Comparison of ENCODE assay signal across 22 cellular contexts in genomic region chr20:33863440-33864323, GRCh38. TPM values are rescaled to one million over a fixed set of nuclear protein-coding genes. Genes with fewer than 3 reads are reported as not detected.
DNase-seq lines count a peak whose midpoint lies in the region; ATAC-seq, FAIRE-seq and TF ChIP-seq lines count a peak whose summit lies in the region.
"Had no signal": no experiment of that assay in that cellular context is flagged by ENCODE, and none has a peak within 500 bp of the region (broad histone marks: within the 10 kb centered on the region; RNA-seq: fewer than 3 reads in every experiment).

No MANE protein-coding gene starts in this region.

- H3K9me3 ChIP-seq in HepG2 (ENCODE audit: low read length), result no peaks in the 10 kb centered on the region
- no peaks in the 10 kb centered on the region for H3K9me3 ChIP-seq in right lobe of liver
- H3K9me3 ChIP-seq in iPS-15b (ENCODE audit: control insufficient read depth, insufficient read depth, low read length), result no peaks in the 10 kb centered on the region
- H3K9me3 ChIP-seq in gastrocnemius medialis, result no peaks in the 10 kb centered on the region
- H3K9me3 ChIP-seq: heart right ventricle, neutrophil, SJSA1 had no signal

- TF ChIP-seq CTCF in HepG2 (CRISPR knock-in tag; IDR thresholded peaks at IDR 0.05) (no peak), right lobe of liver (IDR thresholded peaks at IDR 0.05) (no peak), gastrocnemius medialis (IDR thresholded peaks at IDR 0.05 in 4 of 5, conservative IDR thresholded peaks at IDR 0.05 in 1 of 5) (no peak)

- no peak overlapping the region for H3K9ac ChIP-seq in HepG2 (ENCODE audit: insufficient read depth, low read depth, low read length)
- H3K9ac ChIP-seq in iPS-15b (ENCODE audit: low read depth, low read length), result no peak overlapping the region

- H3K27me3 ChIP-seq in HepG2 (ENCODE audit: control insufficient read depth in 1 of 2, insufficient read depth in 2 of 2, low read length in 2 of 2), result peaks cover 8 to 49% of the 10 kb centered on the region in 2 experiments
- H3K27me3 ChIP-seq in right lobe of liver, result no peaks in the 10 kb centered on the region
- H3K27me3 ChIP-seq in iPS-15b (ENCODE audit: control insufficient read depth, insufficient read depth, low read length), result no peaks in the 10 kb centered on the region
- no peaks in the 10 kb centered on the region for H3K27me3 ChIP-seq in gastrocnemius medialis
- H3K27me3 ChIP-seq: heart right ventricle, neutrophil, SJSA1 had no signal

- TF ChIP-seq POLR2A in HepG2 (IDR thresholded peaks at IDR 0.05; ENCODE audit: insufficient read depth in 1 of 2, low read depth in 2 of 2, low read length in 2 of 2) (no peak), right lobe of liver (IDR thresholded peaks at IDR 0.05) (no peak), gastrocnemius medialis (IDR thresholded peaks at IDR 0.05) (no peak)

- POLR2A ChIA-PET in HepG2 (lab: Yijun Ruan, JAX), result interaction anchor here (1.0 to 1.3 kb wide), 3 partner anchors 52 to 249 kb away, joined by 3 to 5 read pairs (median 4); partner anchors contain the start of genes CHMP4B and EIF2S2

- H3K36me3 ChIP-seq in HepG2 (replicated peaks in 1 of 2; ENCODE audit: control insufficient read depth in 1 of 2, insufficient read depth in 2 of 2, low read length in 2 of 2) (no peaks in the 10 kb centered on the region), right lobe of liver (no peaks in the 10 kb centered on the region), iPS-15b (ENCODE audit: control insufficient read depth, insufficient read depth, low read length) (no peaks in the 10 kb centered on the region), gastrocnemius medialis (no peaks in the 10 kb centered on the region)
- H3K36me3 ChIP-seq: neutrophil, SJSA1 had no signal

- peaks cover 33% of the 10 kb centered on the region for H3K4me1 ChIP-seq in HepG2 (ENCODE audit: insufficient read depth, low read length)
- H3K4me1 ChIP-seq in right lobe of liver, result no peaks in the 10 kb centered on the region
- H3K4me1 ChIP-seq in iPS-15b (ENCODE audit: control insufficient read depth, insufficient read depth, low read length), result no peaks in the 10 kb centered on the region
- H3K4me1 ChIP-seq in gastrocnemius medialis, result peaks cover 6 to 10% of the 10 kb centered on the region in 2 donors

- no peak for TF ChIP-seq RAD21 in HepG2 (CRISPR knock-in tag; IDR thresholded peaks at IDR 0.05)

- CTCF ChIA-PET in HepG2 (lab: Yijun Ruan, JAX; ENCODE audit: low intra/inter-chr PET ratio, low total read pairs), result interaction anchor here (0.9 to 2.3 kb wide), 5 partner anchors 72 to 266 kb away, joined by 3 to 39 read pairs (median 5); no protein-coding TSS in a partner anchor

- no TSS peak for BruUV-seq in HepG2 (replicated peaks; lab: Mats Ljungman, UMichigan)

- no peaks in the 10 kb centered on the region for H3K79me2 ChIP-seq in HepG2 (ENCODE audit: insufficient read depth, low read length)

- H2AFZ ChIP-seq in HepG2 (ENCODE audit: low read length), result no peak overlapping the region

- DNase-seq in HepG2 (ENCODE audit: low spot score) (no peak), right lobe of liver (no peak), RPMI8226 (peak; percentile 58), gastrocnemius medialis (no peak), AG20443 (ENCODE audit: low spot score) (no peak), NCI-H2196 (lab: John Stamatoyannopoulos, UW; ENCODE audit: unreplicated experiment) (no peak)
- DNase-seq: activated CD4-positive, alpha-beta T cell treated with anti-CD3 and anti-CD28 coated beads, Interleukin-2, amount 50 U/mL, for 4 hours; effector memory CD4-positive, alpha-beta T cell; NCI-H1417 treated with DMSO at 0.1 percent for 48 hours; NCI-H2081 treated with DMSO at 0.1 percent for 48 hours; stimulated activated naive CD4-positive, alpha-beta T cell treated with Interleukin-2 at 50 U/mL for 16 hours had no signal

- H3K27ac ChIP-seq in HepG2 (ENCODE audit: extremely low read length, insufficient read depth, low read length) (no peak overlapping the region), right lobe of liver (no peak overlapping the region), gastrocnemius medialis (no peak overlapping the region)
- H3K27ac ChIP-seq: coronary artery, heart right ventricle, neutrophil, SJSA1 had no signal

- in situ Hi-C loops in HepG2 (cut with HindIII; ENCODE audit: extremely low pct_ligation_motif_present, low pct_unique_long_range_greater_than_20kb), result no loop called here
- in situ Hi-C loops in gastrocnemius medialis (cut with MboI; ENCODE audit: low sequenced_read_pairs in 4 of 4), result no loop called here

- no peak overlapping the region for H3K4me3 ChIP-seq in HepG2 (replicated peaks in 1 of 3; ENCODE audit: insufficient read depth in 1 of 3, low read depth in 2 of 3, low read length in 3 of 3)
- H3K4me3 ChIP-seq in right lobe of liver, result no peak overlapping the region
- peak overlapping the region; percentile 41 for H3K4me3 ChIP-seq in iPS-15b (ENCODE audit: low read depth, low read length)
- H3K4me3 ChIP-seq in gastrocnemius medialis, result no peak overlapping the region

- TF ChIP-seq EP300 in HepG2 (IDR thresholded peaks at IDR 0.05; ENCODE audit: low read depth in 2 of 2, low read length in 2 of 2) (no peak), HepG2 (CRISPR knock-in tag; IDR thresholded peaks at IDR 0.05; ENCODE audit: borderline replicate concordance) (no peak)

- 76% methylated on average over 7 of the region's 7 CpGs for WGBS in HepG2 (ENCODE audit: low lambda C conversion rate)
- WGBS in right lobe of liver (ENCODE audit: insufficient coverage, low coverage, low lambda C conversion rate, missing lambda C conversion rate), result 92% methylated on average over 7 of the region's 7 CpGs

- FAIRE-seq in HepG2 (lab: Jason Lieb, UNC), result no peak
- FAIRE-seq: G401.6, RCC 7860, TTC549, urothelium cell line had no signal

- intact Hi-C loops in HepG2 (cut with micrococcal nuclease; ENCODE audit: unreplicated experiment) (loop anchor here (1.0 to 5.0 kb wide), 5 partner anchors 51 to 266 kb away; partner anchors contain the start of gene CHMP4B), right lobe of liver (cut with DNase I) (no loop called here), gastrocnemius medialis (cut with DNase I; ENCODE audit: low total_unique reads) (loop anchor here (2.0 to 5.0 kb wide), 3 partner anchors 71 to 265 kb away; no protein-coding TSS in a partner anchor)

- ATAC-seq in HepG2 (no peak), right lobe of liver (no peak), gastrocnemius medialis (no peak), GM21825 (IDR thresholded peaks at IDR 0.05; ENCODE audit: unreplicated experiment) (no peak)
- ATAC-seq: activated T-helper 17 cell treated with anti-CD3 and anti-CD28 coated beads, Interleukin-2, amount 50 U/mL, for 72 hours had no signal

- no peaks in the 10 kb centered on the region for H4K20me1 ChIP-seq in HepG2 (ENCODE audit: insufficient read depth, low read length)

- H3K4me2 ChIP-seq in HepG2 (ENCODE audit: low read depth, low read length), result no peak overlapping the region

TF ChIP-seq in HepG2, 621 proteins besides CTCF, POLR2A, EP300 and RAD21 (continues in another document):
- TF ChIP-seq CAMTA2 (CRISPR knock-in tag; IDR thresholded peaks at IDR 0.05; ENCODE audit: borderline replicate concordance) (no peak), ZNF468 (CRISPR knock-in tag; IDR thresholded peaks at IDR 0.05) (no peak), ZFP90 (CRISPR knock-in tag; IDR thresholded peaks at IDR 0.05; ENCODE audit: borderline replicate concordance) (no peak)

RNA-seq across cellular contexts. Expression of gene CHMP4B, which starts 52.5 kb away (rescaled TPM):
- total RNA-seq in HepG2 (2016; rRNA removed; fragmentation: Illumina TruSeq; extraction: Trizol), result 40.1 and 55.7 TPM in 2 replicates
- 21.5 and 22.5 TPM in 2 replicates for total RNA-seq in HepG2 (2016; cell fraction: cytosol; rRNA removed; fragmentation: Illumina TruSeq; extraction: Trizol; ENCODE audit: low read depth)
- total RNA-seq in HepG2 (2016; cell fraction: insoluble cytoplasmic fraction; rRNA removed; fragmentation: Illumina TruSeq; extraction: Trizol), result 38.1 and 49.5 TPM in 2 replicates
- total RNA-seq in HepG2 (2016; cell fraction: membrane; rRNA removed; fragmentation: Illumina TruSeq; extraction: Trizol), result 48.4 and 51.3 TPM in 2 replicates
- 20.3 and 20.7 TPM in 2 replicates for total RNA-seq in HepG2 (2016; cell fraction: nucleus; rRNA removed; fragmentation: Illumina TruSeq; extraction: Trizol)
- polyA plus RNA-seq in HepG2 (2011; rRNA removed), result 45.6 and 53.3 TPM in 2 replicates
- 41.0 and 57.4 TPM in 2 replicates for polyA plus RNA-seq in HepG2 (2011; cell fraction: cytosol; rRNA removed)
- polyA plus RNA-seq in HepG2 (2011; cell fraction: nucleus; rRNA removed), result 16.8 and 22.7 TPM in 2 replicates
- 89.7 and 106 TPM in 2 replicates for polyA plus RNA-seq in HepG2 (2012)
- 70.9 and 93.4 TPM in 2 replicates for polyA plus RNA-seq in HepG2 (2016; cell fraction: cytosol; fragmentation: Illumina TruSeq; extraction: Trizol; ENCODE audit: low read depth)
- 148 and 160 TPM in 2 replicates for polyA plus RNA-seq in HepG2 (2016; cell fraction: insoluble cytoplasmic fraction; fragmentation: Illumina TruSeq; extraction: Trizol; ENCODE audit: low read depth)
- polyA plus RNA-seq in HepG2 (2016; cell fraction: membrane; fragmentation: Illumina TruSeq; extraction: Trizol; ENCODE audit: low read depth), result 107 and 129 TPM in 2 replicates
- polyA plus RNA-seq in HepG2 (2016; cell fraction: nucleus; fragmentation: Illumina TruSeq; extraction: Trizol; ENCODE audit: insufficient read depth, low read depth), result 88.7 and 93.2 TPM in 2 replicates
- 12.1 and 18.5 TPM in 2 replicates for polyA minus RNA-seq in HepG2 (2011; rRNA and poly(A)+ RNA removed; ENCODE audit: low replicate concordance)
- polyA minus RNA-seq in HepG2 (2011; cell fraction: cytosol; rRNA and poly(A)+ RNA removed), result 23.5 and 28.2 TPM in 2 replicates
- polyA minus RNA-seq in HepG2 (2011; cell fraction: nucleus; rRNA and poly(A)+ RNA removed), result 9.5 and 11.8 TPM in 2 replicates
- 10 to 100 TPM; 21.0 to 40.8 (median 28.3) TPM for total RNA-seq in right lobe of liver
- 100 to 1,000 TPM in 1 of 4 donors, 10 to 100 TPM in 3; 57.4 to 109 (median 82.7) TPM for total RNA-seq in gastrocnemius medialis

Comparison
In these comparisons a context has a peak if more than half of its experiments do, and no peak if none do; other contexts are left out.
1. intact Hi-C loops: an anchor here in HepG2 (1.0 to 5.0 kb wide) and gastrocnemius medialis (2.0 to 5.0 kb wide); none called in right lobe of liver.